ENCODE assay signal across 15 cellular contexts in genomic region chr2:71719520-71720282, GRCh38.
"Had no signal": no experiment of that assay in that cellular context is flagged by ENCODE, and none has a peak within 500 bp of the region (broad histone marks: within the 10 kb centered on the region; RNA-seq: fewer than 3 reads in every experiment).

No MANE protein-coding gene starts in this region.

- H3K27me3 ChIP-seq: gastroesophageal sphincter, spleen, testis had no signal

- H3K36me3 ChIP-seq: gastroesophageal sphincter, spleen had no signal

- H3K9me3 ChIP-seq: gastroesophageal sphincter, testis had no signal

- H3K36me3 Mint-ChIP-seq: activated naive CD8-positive, alpha-beta T cell treated with anti-CD3 and anti-CD28 coated beads for 36 hours; naive thymus-derived CD4-positive, alpha-beta T cell; WTC11 had no signal

- H3K4me3 ChIP-seq: gastroesophageal sphincter, spleen, testis had no signal

- H3K27ac ChIP-seq: epithelial cell of prostate had no signal

- DNase-seq: activated CD4-positive, alpha-beta T cell treated with anti-CD3 and anti-CD28 coated beads for 48 hours; activated CD8-positive, alpha-beta memory T cell treated with anti-CD3 and anti-CD28 coated beads, Interleukin-2, amount 50 U/mL, for 4 hours; activated CD8-positive, alpha-beta T cell treated with anti-CD3 and anti-CD28 coated beads for 36 hours; activated gamma-delta T cell treated with Interleukin-2 at 50 U/mL for 16 hours; activated naive CD8-positive, alpha-beta T cell treated with anti-CD3 and anti-CD28 coated beads for 36 hours; activated T-cell treated with anti-CD3 and anti-CD28 coated beads, Interleukin-2, amount 50 U/mL, for 48 hours; left colon; naive thymus-derived CD4-positive, alpha-beta T cell; spleen; T-helper 17 cell; testis had no signal

- H3K27ac Mint-ChIP-seq: activated CD8-positive, alpha-beta T cell treated with anti-CD3 and anti-CD28 coated beads for 36 hours; activated naive CD8-positive, alpha-beta T cell treated with anti-CD3 and anti-CD28 coated beads for 36 hours; naive thymus-derived CD4-positive, alpha-beta T cell; stimulated activated naive CD8-positive, alpha-beta T cell treated with anti-CD3 and anti-CD28 coated beads, Interleukin-15, Interleukin-2, amounts not matched to agents 100 ng/mL and 50 ng/mL, for 24 hours; T-helper 17 cell; WTC11 had no signal

- H3K27me3 Mint-ChIP-seq: activated CD8-positive, alpha-beta T cell treated with anti-CD3 and anti-CD28 coated beads for 36 hours; activated naive CD8-positive, alpha-beta T cell treated with anti-CD3 and anti-CD28 coated beads for 36 hours; stimulated activated naive CD8-positive, alpha-beta T cell treated with anti-CD3 and anti-CD28 coated beads, Interleukin-15, Interleukin-2, amounts not matched to agents 100 ng/mL and 50 ng/mL, for 24 hours had no signal

- ATAC-seq: activated CD8-positive, alpha-beta T cell treated with anti-CD3 and anti-CD28 coated beads for 36 hours; gastroesophageal sphincter; left colon; naive thymus-derived CD4-positive, alpha-beta T cell; T-helper 17 cell; WTC11 had no signal

- H3K4me3 Mint-ChIP-seq: activated CD8-positive, alpha-beta T cell treated with anti-CD3 and anti-CD28 coated beads for 36 hours; activated naive CD8-positive, alpha-beta T cell treated with anti-CD3 and anti-CD28 coated beads for 36 hours; naive thymus-derived CD4-positive, alpha-beta T cell; stimulated activated naive CD8-positive, alpha-beta T cell treated with anti-CD3 and anti-CD28 coated beads, Interleukin-15, Interleukin-2, amounts not matched to agents 100 ng/mL and 50 ng/mL, for 24 hours; T-helper 17 cell; WTC11 had no signal

- H3K4me1 Mint-ChIP-seq: activated naive CD8-positive, alpha-beta T cell treated with anti-CD3 and anti-CD28 coated beads for 36 hours; naive thymus-derived CD4-positive, alpha-beta T cell; T-helper 17 cell; WTC11 had no signal
